ENCODE assay signal across 1 cellular context in the genomic region with DNA sequence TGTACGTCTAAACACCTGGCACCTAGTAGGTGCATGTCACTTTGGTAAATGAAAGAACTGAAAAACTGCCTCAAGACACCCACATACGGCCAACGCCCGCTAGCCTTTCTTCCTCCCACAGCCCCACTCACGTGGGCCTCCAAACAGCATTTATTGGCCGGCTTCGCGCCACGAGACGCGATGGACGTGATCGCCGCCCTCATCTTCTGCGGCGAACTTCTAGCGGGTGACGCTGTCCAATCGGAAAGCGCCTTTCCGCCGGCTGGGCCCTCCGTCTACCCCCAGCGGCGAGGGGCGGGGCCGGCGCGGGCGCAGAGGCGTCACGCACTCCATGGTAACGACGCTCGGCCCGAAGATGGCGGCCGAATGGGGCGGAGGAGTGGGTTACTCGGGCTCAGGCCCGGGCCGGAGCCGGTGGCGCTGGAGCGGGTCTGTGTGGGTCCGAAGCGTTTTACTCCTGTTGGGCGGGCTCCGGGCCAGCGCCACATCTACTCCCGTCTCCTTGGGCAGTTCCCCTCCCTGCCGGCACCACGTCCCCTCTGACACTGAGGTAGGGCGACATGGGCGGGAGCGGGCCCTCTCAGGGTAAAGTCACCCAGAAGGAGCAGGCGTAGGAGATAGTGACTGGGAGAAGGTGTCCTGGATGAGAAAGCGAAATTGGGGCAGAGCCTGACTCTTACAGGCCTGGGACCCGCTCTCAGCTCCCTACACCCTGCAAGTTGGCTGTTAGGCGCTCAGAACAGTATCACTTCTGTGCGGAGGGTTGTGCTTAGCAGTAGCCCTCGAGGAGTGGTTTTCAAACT.
TF ChIP-seq lines count a peak whose summit lies in the region.

Gene LMLN, plus strand, starts transcription at position 327 of the 803 bp plus-strand sequence. Its CDS starts 29 bp downstream, at position 356.

TF ChIP-seq in HepG2, 621 proteins besides CTCF, POLR2A, EP300 and RAD21 (continued from another document and continues in another):
- TF ChIP-seq, protein P1, sequence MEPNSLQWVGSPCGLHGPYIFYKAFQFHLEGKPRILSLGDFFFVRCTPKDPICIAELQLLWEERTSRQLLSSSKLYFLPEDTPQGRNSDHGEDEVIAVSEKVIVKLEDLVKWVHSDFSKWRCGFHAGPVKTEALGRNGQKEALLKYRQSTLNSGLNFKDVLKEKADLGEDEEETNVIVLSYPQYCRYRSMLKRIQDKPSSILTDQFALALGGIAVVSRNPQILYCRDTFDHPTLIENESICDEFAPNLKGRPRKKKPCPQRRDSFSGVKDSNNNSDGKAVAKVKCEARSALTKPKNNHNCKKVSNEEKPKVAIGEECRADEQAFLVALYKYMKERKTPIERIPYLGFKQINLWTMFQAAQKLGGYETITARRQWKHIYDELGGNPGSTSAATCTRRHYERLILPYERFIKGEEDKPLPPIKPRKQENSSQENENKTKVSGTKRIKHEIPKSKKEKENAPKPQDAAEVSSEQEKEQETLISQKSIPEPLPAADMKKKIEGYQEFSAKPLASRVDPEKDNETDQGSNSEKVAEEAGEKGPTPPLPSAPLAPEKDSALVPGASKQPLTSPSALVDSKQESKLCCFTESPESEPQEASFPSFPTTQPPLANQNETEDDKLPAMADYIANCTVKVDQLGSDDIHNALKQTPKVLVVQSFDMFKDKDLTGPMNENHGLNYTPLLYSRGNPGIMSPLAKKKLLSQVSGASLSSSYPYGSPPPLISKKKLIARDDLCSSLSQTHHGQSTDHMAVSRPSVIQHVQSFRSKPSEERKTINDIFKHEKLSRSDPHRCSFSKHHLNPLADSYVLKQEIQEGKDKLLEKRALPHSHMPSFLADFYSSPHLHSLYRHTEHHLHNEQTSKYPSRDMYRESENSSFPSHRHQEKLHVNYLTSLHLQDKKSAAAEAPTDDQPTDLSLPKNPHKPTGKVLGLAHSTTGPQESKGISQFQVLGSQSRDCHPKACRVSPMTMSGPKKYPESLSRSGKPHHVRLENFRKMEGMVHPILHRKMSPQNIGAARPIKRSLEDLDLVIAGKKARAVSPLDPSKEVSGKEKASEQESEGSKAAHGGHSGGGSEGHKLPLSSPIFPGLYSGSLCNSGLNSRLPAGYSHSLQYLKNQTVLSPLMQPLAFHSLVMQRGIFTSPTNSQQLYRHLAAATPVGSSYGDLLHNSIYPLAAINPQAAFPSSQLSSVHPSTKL (CRISPR knock-in tag; IDR thresholded peaks at IDR 0.05), result peak; percentile 36; the same call in 1 of the 2 replicates
- TF ChIP-seq RORA (CRISPR knock-in tag; IDR thresholded peaks at IDR 0.05), result no peak
- TF ChIP-seq KLF13 (CRISPR knock-in tag; IDR thresholded peaks at IDR 0.05), result no peak
- no peak for TF ChIP-seq SMC3 (IDR thresholded peaks at IDR 0.05; ENCODE audit: low read length)
- TF ChIP-seq ZBTB38 (CRISPR knock-in tag; IDR thresholded peaks at IDR 0.05), result peak; percentile 54; the same call in 1 of the 2 replicates
- no peak; the same call in none of the 2 replicates for TF ChIP-seq SCMH1 (CRISPR knock-in tag; IDR thresholded peaks at IDR 0.05; ENCODE audit: borderline replicate concordance)
- peak; percentile 82 for TF ChIP-seq HOMEZ (CRISPR knock-in tag; IDR thresholded peaks at IDR 0.05; ENCODE audit: low read depth)
- TF ChIP-seq IRF2 (CRISPR knock-in tag; IDR thresholded peaks at IDR 0.05), result peak; percentile 62; the same call in 1 of the 2 replicates
- TF ChIP-seq, protein P2, sequence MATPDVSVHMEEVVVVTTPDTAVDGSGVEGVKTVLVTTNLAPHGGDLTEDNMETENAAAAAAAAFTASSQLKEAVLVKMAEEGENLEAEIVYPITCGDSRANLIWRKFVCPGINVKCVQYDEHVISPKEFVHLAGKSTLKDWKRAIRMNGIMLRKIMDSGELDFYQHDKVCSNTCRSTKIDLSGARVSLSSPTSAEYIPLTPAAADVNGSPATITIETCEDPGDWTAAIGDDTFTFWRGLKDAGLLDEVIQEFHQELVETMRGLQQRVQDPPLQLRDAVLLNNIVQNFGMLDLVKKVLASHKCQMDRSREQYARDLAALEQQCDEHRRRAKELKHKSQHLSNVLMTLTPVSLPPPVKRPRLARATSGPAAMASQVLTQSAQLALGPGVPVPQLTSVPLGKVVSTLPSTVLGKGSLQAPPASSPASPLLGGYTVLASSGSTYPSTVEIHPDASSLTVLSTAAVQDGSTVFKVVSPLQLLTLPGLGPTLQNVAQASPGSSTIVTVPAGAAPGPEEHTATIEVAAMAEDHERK (CRISPR knock-in tag; IDR thresholded peaks at IDR 0.05; ENCODE audit: low read depth), result peak; percentile 87
- TF ChIP-seq, protein P3, sequence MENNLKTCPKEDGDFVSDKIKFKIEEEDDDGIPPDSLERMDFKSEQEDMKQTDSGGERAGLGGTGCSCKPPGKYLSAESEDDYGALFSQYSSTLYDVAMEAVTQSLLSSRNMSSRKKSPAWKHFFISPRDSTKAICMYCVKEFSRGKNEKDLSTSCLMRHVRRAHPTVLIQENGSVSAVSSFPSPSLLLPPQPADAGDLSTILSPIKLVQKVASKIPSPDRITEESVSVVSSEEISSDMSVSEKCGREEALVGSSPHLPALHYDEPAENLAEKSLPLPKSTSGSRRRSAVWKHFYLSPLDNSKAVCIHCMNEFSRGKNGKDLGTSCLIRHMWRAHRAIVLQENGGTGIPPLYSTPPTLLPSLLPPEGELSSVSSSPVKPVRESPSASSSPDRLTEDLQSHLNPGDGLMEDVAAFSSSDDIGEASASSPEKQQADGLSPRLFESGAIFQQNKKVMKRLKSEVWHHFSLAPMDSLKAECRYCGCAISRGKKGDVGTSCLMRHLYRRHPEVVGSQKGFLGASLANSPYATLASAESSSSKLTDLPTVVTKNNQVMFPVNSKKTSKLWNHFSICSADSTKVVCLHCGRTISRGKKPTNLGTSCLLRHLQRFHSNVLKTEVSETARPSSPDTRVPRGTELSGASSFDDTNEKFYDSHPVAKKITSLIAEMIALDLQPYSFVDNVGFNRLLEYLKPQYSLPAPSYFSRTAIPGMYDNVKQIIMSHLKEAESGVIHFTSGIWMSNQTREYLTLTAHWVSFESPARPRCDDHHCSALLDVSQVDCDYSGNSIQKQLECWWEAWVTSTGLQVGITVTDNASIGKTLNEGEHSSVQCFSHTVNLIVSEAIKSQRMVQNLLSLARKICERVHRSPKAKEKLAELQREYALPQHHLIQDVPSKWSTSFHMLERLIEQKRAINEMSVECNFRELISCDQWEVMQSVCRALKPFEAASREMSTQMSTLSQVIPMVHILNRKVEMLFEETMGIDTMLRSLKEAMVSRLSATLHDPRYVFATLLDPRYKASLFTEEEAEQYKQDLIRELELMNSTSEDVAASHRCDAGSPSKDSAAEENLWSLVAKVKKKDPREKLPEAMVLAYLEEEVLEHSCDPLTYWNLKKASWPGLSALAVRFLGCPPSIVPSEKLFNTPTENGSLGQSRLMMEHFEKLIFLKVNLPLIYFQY (CRISPR knock-in tag; IDR thresholded peaks at IDR 0.05; ENCODE audit: borderline replicate concordance), result no peak; the same call in none of the 2 replicates
- TF ChIP-seq IRF9 (CRISPR knock-in tag; IDR thresholded peaks at IDR 0.05; ENCODE audit: borderline replicate concordance), result peak; percentile 62; the same call in 1 of the 2 replicates
- TF ChIP-seq HHEX (CRISPR knock-in tag; IDR thresholded peaks at IDR 0.05), result no peak
- TF ChIP-seq ZNF773 (CRISPR knock-in tag; IDR thresholded peaks at IDR 0.05; ENCODE audit: borderline replicate concordance), result no peak
- peak; percentile 21; the same call in 1 of the 2 replicates for TF ChIP-seq ZNF788 (CRISPR knock-in tag; IDR thresholded peaks at IDR 0.05; ENCODE audit: borderline replicate concordance)
- no peak for TF ChIP-seq ZBTB44 (CRISPR knock-in tag; IDR thresholded peaks at IDR 0.05)
- TF ChIP-seq HOXA9 (CRISPR knock-in tag; IDR thresholded peaks at IDR 0.05; ENCODE audit: borderline replicate concordance), result no peak
- TF ChIP-seq MLXIP (CRISPR knock-in tag; IDR thresholded peaks at IDR 0.05; ENCODE audit: borderline replicate concordance), result no peak
- TF ChIP-seq ZNF138 (CRISPR knock-in tag; IDR thresholded peaks at IDR 0.05; ENCODE audit: low read depth), result no peak
- peak; percentile 76; the same call in 1 of the 2 replicates for TF ChIP-seq TAF1 (CRISPR knock-in tag; IDR thresholded peaks at IDR 0.05)
- 0 out of 2 replicates have a peak, but pooled peaks have one; percentile 73 for TF ChIP-seq IRX3 (CRISPR knock-in tag; IDR thresholded peaks at IDR 0.05; ENCODE audit: borderline replicate concordance, low read depth)
- no peak for TF ChIP-seq ATF7 (IDR thresholded peaks at IDR 0.05)
- TF ChIP-seq ATF7 (CRISPR knock-in tag; IDR thresholded peaks at IDR 0.05), result no peak
- TF ChIP-seq ZNF451 (CRISPR knock-in tag; IDR thresholded peaks at IDR 0.05), result peak; percentile 61; the same call in 1 of the 2 replicates
- TF ChIP-seq ZNF253 (CRISPR knock-in tag; IDR thresholded peaks at IDR 0.05; ENCODE audit: borderline replicate concordance), result no peak
- no peak for TF ChIP-seq ZNF337 (CRISPR knock-in tag; IDR thresholded peaks at IDR 0.05; ENCODE audit: borderline replicate concordance, low read depth)
- no peak for TF ChIP-seq CHD2 (IDR thresholded peaks at IDR 0.05; ENCODE audit: low read depth, low read length)
- no peak for TF ChIP-seq ZNF639 (CRISPR knock-in tag; conservative IDR thresholded peaks at IDR 0.05)
- TF ChIP-seq ZNF17 (CRISPR knock-in tag; IDR thresholded peaks at IDR 0.05), result no peak
- TF ChIP-seq GLMP (CRISPR knock-in tag; IDR thresholded peaks at IDR 0.05; ENCODE audit: borderline replicate concordance), result no peak
